In genomic region chr17:55769625-55770000, GRCh38 we compare ENCODE assay signal across 11 cellular contexts. TPM values are rescaled to one million over a fixed set of nuclear protein-coding genes. Genes with fewer than 3 reads are reported as not detected.
DNase-seq lines count a peak whose midpoint lies in the region; ATAC-seq and TF ChIP-seq lines count a peak whose summit lies in the region.
"Had no signal": no experiment of that assay in that cellular context is flagged by ENCODE, and none has a peak within 500 bp of the region (broad histone marks: within the 10 kb centered on the region; RNA-seq: fewer than 3 reads in every experiment).

No MANE protein-coding gene starts in this region.

- H3K4me3 Mint-ChIP-seq in HFFc6 = peak overlapping the region; percentile 68
- no peak overlapping the region for H3K4me3 Mint-ChIP-seq in progenitor cell of endocrine pancreas (ENCODE audit: low read depth)
- H3K4me3 Mint-ChIP-seq: brain had no signal

- DNase-seq in A172 (ENCODE audit: low spot score) (peak; percentile 27), HFFc6 (peak; percentile 91), brain microvascular endothelial cell (peak; percentile 33), left lung (peak in 1 of 2 donors; percentile 39), progenitor cell of endocrine pancreas (ENCODE audit: low spot score, unreplicated experiment) (no peak), NCI-H1048 (lab: John Stamatoyannopoulos, UW) (no peak)
- no peak for DNase-seq in activated naive CD4-positive, alpha-beta T cell (lab: John Stamatoyannopoulos, UW)
- DNase-seq: C1 segment of cervical spinal cord, occipital lobe had no signal

- H3K4me1 ChIP-seq in left lung = peaks cover 5 to 18% of the 10 kb centered on the region in 2 donors

- no peaks in the 10 kb centered on the region for H3K9me3 Mint-ChIP-seq in HFFc6
- peaks cover 4% of the 10 kb centered on the region for H3K9me3 Mint-ChIP-seq in progenitor cell of endocrine pancreas (ENCODE audit: low read depth)
- H3K9me3 Mint-ChIP-seq: brain had no signal

- H3K36me3 Mint-ChIP-seq in HFFc6 (ENCODE audit: low read depth) (peaks cover 39% of the 10 kb centered on the region), progenitor cell of endocrine pancreas (ENCODE audit: insufficient read depth) (peaks cover 26% of the 10 kb centered on the region)

- peak overlapping the region; percentile 88 for H3K27ac Mint-ChIP-seq in HFFc6
- H3K27ac Mint-ChIP-seq in progenitor cell of endocrine pancreas = no peak overlapping the region

- in situ Hi-C loops in brain microvascular endothelial cell (cut with HindIII; ENCODE audit: low pct_ligation_motif_present, low sequenced_read_pairs) = no loop called here

- H3K27ac ChIP-seq in brain microvascular endothelial cell (no peak overlapping the region), left lung (peak overlapping the region in 1 of 2 donors; percentile 39)

- H3K27me3 ChIP-seq in brain microvascular endothelial cell (replicated peaks) (no peaks in the 10 kb centered on the region), left lung (no peaks in the 10 kb centered on the region)

- intact Hi-C loops in left lung (cut with DNase I) = no loop called here

- ATAC-seq in left lung = peak; percentile 66
- no peak for ATAC-seq in HG03342 (IDR thresholded peaks at IDR 0.05; ENCODE audit: unreplicated experiment)

- H3K36me3 ChIP-seq in brain microvascular endothelial cell (replicated peaks) (peaks cover 15% of the 10 kb centered on the region), left lung (peaks cover 0 to 58% of the 10 kb centered on the region in 2 donors)

- no peaks in the 10 kb centered on the region for H3K9me3 ChIP-seq in left lung

- H3K27me3 Mint-ChIP-seq in HFFc6 (ENCODE audit: insufficient read depth) = no peaks in the 10 kb centered on the region
- no peaks in the 10 kb centered on the region for H3K27me3 Mint-ChIP-seq in progenitor cell of endocrine pancreas
- H3K27me3 Mint-ChIP-seq: brain had no signal

- H3K4me1 Mint-ChIP-seq in HFFc6 (ENCODE audit: low read depth) (peaks cover 34% of the 10 kb centered on the region), progenitor cell of endocrine pancreas (ENCODE audit: low read depth) (peaks cover 25% of the 10 kb centered on the region)

- H3K4me3 ChIP-seq in brain microvascular endothelial cell (ENCODE audit: low read depth, low read length) (no peak overlapping the region), left lung (no peak overlapping the region)

- no peak for TF ChIP-seq CTCF in HFFc6 (IDR thresholded peaks at IDR 0.05)
- TF ChIP-seq CTCF in brain microvascular endothelial cell (IDR thresholded peaks at IDR 0.05; ENCODE audit: low read depth, low read length, missing control alignments) = no peak
- no peak for TF ChIP-seq CTCF in left lung (IDR thresholded peaks at IDR 0.05)
- no peak for TF ChIP-seq CTCF in progenitor cell of endocrine pancreas (IDR thresholded peaks at IDR 0.05; ENCODE audit: unreplicated experiment)

RNA-seq across cellular contexts. Expression of gene PCTP, which starts 18.8 kb away (rescaled TPM):
- total RNA-seq in A172 (2014; rRNA removed; shearing (Covaris generic)) = 16.6 and 21.1 TPM in 2 replicates
- total RNA-seq in HFFc6 (2021; fragmentation: NEBNext Ultra II Directional; extraction: Animal tissue kit (Norgen Biotek cat#: 25700)) = 10 to 100 TPM in 4 of 6 experiments, 1 to 10 TPM in 2; 9.7 to 13.5 (median 11.2) TPM
- 10 to 100 TPM; 22.9 to 23.6 TPM for total RNA-seq in left lung
- total RNA-seq in progenitor cell of endocrine pancreas = 25.4 and 27.9 TPM in 2 replicates

RNA-seq across cellular contexts. Expression of gene TMEM100, which starts 46.9 kb away (rescaled TPM):
- not detected in 2 replicates for total RNA-seq in A172 (2014; rRNA removed; shearing (Covaris generic))
- under 1 TPM in 2 of 6 experiments, not detected in 4; 0.18 to 0.26 TPM for total RNA-seq in HFFc6 (2021; fragmentation: NEBNext Ultra II Directional; extraction: Animal tissue kit (Norgen Biotek cat#: 25700))
- total RNA-seq in left lung (100 to 1,000 TPM in 1 of 2 donors, 10 to 100 TPM in 1; 63.1 to 164 TPM), progenitor cell of endocrine pancreas (1.1 and 1.2 TPM in 2 replicates)

Comparison
In these comparisons a context has a peak if more than half of its experiments do, and no peak if none do; other contexts are left out.
1. DNase-seq: peak in A172 (single experiment), HFFc6 (single experiment) and brain microvascular endothelial cell (single experiment); none in progenitor cell of endocrine pancreas (single experiment), activated naive CD4-positive, alpha-beta T cell (0 of 4) and NCI-H1048 (single experiment).
2. RNA of gene TMEM100, which starts 46.9 kb away (total RNA-seq): 63.1 to 164 TPM in left lung; 1.1 to 1.2 TPM in progenitor cell of endocrine pancreas, not detected in A172 and 0.18 to 0.26 TPM in HFFc6; every median in the first group is over 10 times any median in the second.